ENCODE assay signal across 1 cellular context in genomic region chr17:75785770-75786538, GRCh38.
TF ChIP-seq lines count a peak whose summit lies in the region.

No MANE protein-coding gene starts in this region.

TF ChIP-seq in HCT116, 20 proteins besides CTCF, POLR2A, EP300 and RAD21:
- no peak for TF ChIP-seq ZFX (IDR thresholded peaks at IDR 0.05)
- no peak for TF ChIP-seq SP1 (IDR thresholded peaks at IDR 0.05; ENCODE audit: low read depth)
- TF ChIP-seq SRF (IDR thresholded peaks at IDR 0.05; ENCODE audit: low read depth), result no peak
- no peak for TF ChIP-seq JUND (IDR thresholded peaks at IDR 0.05)
- TF ChIP-seq REST (IDR thresholded peaks at IDR 0.05; ENCODE audit: low read depth), result no peak
- no peak for TF ChIP-seq SIN3A (IDR thresholded peaks at IDR 0.05; ENCODE audit: low read depth)
- TF ChIP-seq MAX (IDR thresholded peaks at IDR 0.05), result no peak
- no peak for TF ChIP-seq EGR1 (IDR thresholded peaks at IDR 0.05; ENCODE audit: low read depth)
- no peak for TF ChIP-seq ELF1 (IDR thresholded peaks at IDR 0.05; ENCODE audit: borderline replicate concordance, low read depth)
- TF ChIP-seq ZNF274 (IDR thresholded peaks at IDR 0.05; ENCODE audit: low read depth, low read length), result no peak
- TF ChIP-seq FOSL1 (IDR thresholded peaks at IDR 0.05; ENCODE audit: low read depth), result no peak
- TF ChIP-seq YY1 (IDR thresholded peaks at IDR 0.05; ENCODE audit: extremely low read depth, insufficient replicate concordance, low read depth, low read length), result no peak
- no peak for TF ChIP-seq CBX3 (IDR thresholded peaks at IDR 0.05; ENCODE audit: low read depth)
- no peak for TF ChIP-seq POLR2AphosphoS5 (IDR thresholded peaks at IDR 0.05; ENCODE audit: low read depth, low read length)
- TF ChIP-seq EZH2phosphoT487 (IDR thresholded peaks at IDR 0.05; ENCODE audit: borderline replicate concordance), result no peak
- no peak for TF ChIP-seq EZH2 (IDR thresholded peaks at IDR 0.05)
- TF ChIP-seq ATF3 (IDR thresholded peaks at IDR 0.05), result no peak
TF ChIP-seq in HCT116: peak in this region for 0.
